Comparison of ENCODE assay signal across 27 cellular contexts in the genomic region with DNA sequence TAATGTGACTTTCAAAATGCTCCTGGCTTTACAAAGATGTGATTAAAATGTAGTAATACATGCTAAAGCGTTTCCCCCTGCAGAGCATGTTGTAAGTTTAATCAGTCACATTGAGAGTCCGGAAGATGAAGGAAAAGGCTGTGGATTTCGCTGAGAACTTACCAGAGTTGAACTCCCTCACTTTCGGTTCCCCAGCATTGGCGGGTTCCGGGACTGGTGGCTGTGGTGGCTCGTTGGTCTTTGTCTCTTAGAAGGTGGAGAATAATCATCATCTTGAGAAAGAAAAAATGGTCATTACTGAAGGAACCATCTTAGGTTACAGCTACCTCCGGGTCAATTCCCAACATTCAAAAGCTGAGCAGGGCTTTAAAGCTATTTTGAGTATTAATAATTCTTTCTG. TPM values are rescaled to one million over a fixed set of nuclear protein-coding genes. Genes with fewer than 3 reads are reported as not detected.
"Had no signal": no experiment of that assay in that cellular context is flagged by ENCODE, and none has a peak within 500 bp of the region (broad histone marks: within the 10 kb centered on the region; RNA-seq: fewer than 3 reads in every experiment).

No MANE protein-coding gene starts in this region.

- H3K27me3 ChIP-seq: colonic mucosa, dorsolateral prefrontal cortex, esophagus squamous epithelium, gastrocnemius medialis, neural progenitor cell, right lobe of liver, tibial artery had no signal

- DNase-seq: activated CD4-positive, alpha-beta memory T cell treated with anti-CD3 and anti-CD28 coated beads for 36 hours; activated CD4-positive, alpha-beta T cell treated with anti-CD3 and anti-CD28 coated beads for 4 hours; activated CD4-positive, CD25-positive, alpha-beta regulatory T cell; activated effector memory CD4-positive, alpha-beta T cell treated with Interleukin-2 at 50 U/mL for 16 hours; activated naive CD4-positive, alpha-beta T cell treated with anti-CD3 and anti-CD28 coated beads, Interleukin-2, amount 10 ng/mL, durations not matched to agents 7 days and 5 days; activated T-cell treated with anti-CD3 and anti-CD28 coated beads, Interleukin-2, amount 50 U/mL, for 48 hours; amygdala; colonic mucosa; dorsolateral prefrontal cortex; endodermal cell; esophagus squamous epithelium; gastrocnemius medialis; hippocampal formation; kidney glomerular epithelial cell; left ventricle myocardium inferior; mammary epithelial cell; naive thymus-derived CD8-positive, alpha-beta T cell; right lobe of liver; stimulated activated CD4-positive, alpha-beta T cell treated with anti-CD3 and anti-CD28 coated beads, Interleukin-1b, Interleukin-23, amount 100 ng/mL, for 48 hours; stimulated activated naive CD8-positive, alpha-beta T cell treated with anti-CD3 and anti-CD28 coated beads, Interleukin-15, amount 100 ng/mL, for 72 hours; tibial artery had no signal

- H3K4me3 ChIP-seq: colonic mucosa, dorsolateral prefrontal cortex, esophagus squamous epithelium, gastrocnemius medialis, left ventricle myocardium inferior, neural progenitor cell, right lobe of liver, skin epidermis, tibial artery had no signal

- H3K4me2 ChIP-seq: neural progenitor cell had no signal

- H2AFZ ChIP-seq: neural progenitor cell had no signal

- H3K9ac ChIP-seq: neural progenitor cell had no signal

- H3K4me1 ChIP-seq: colonic mucosa, esophagus squamous epithelium, gastrocnemius medialis, left ventricle myocardium inferior, neural progenitor cell, right lobe of liver, tibial artery had no signal

- FAIRE-seq: bronchial epithelial cell had no signal

- H3K36me3 ChIP-seq: colonic mucosa, esophagus squamous epithelium, gastrocnemius medialis, left ventricle myocardium inferior, neural progenitor cell, right lobe of liver, tibial artery had no signal

- H3K9me3 ChIP-seq: colonic mucosa, esophagus squamous epithelium, gastrocnemius medialis, left ventricle myocardium inferior, right lobe of liver, tibial artery had no signal

- H3K27ac ChIP-seq: colonic mucosa, dorsolateral prefrontal cortex, esophagus squamous epithelium, gastrocnemius medialis, left ventricle myocardium inferior, neural progenitor cell, right lobe of liver, skin epidermis, tibial artery had no signal

- ATAC-seq: gastrocnemius medialis; naive thymus-derived CD8-positive, alpha-beta T cell; right lobe of liver; stimulated activated effector memory CD8-positive, alpha-beta T cell treated with anti-CD3 and anti-CD28 coated beads, Interleukin-12 subunit alpha, Interleukin-12 subunit beta, amount 100 ng/mL, for 72 hours; stimulated activated naive CD8-positive, alpha-beta T cell treated with anti-CD3 and anti-CD28 coated beads, Interleukin-15, amount 100 ng/mL, for 72 hours had no signal

RNA-seq across cellular contexts. Expression of gene NUPR2, which starts 9.6 kb away (rescaled TPM):
- total RNA-seq: activated CD4-positive, alpha-beta memory T cell treated with anti-CD3 and anti-CD28 coated beads for 36 hours; bronchial epithelial cell; endodermal cell; esophagus squamous epithelium; gastrocnemius medialis; left ventricle myocardium inferior; mesothelial cell of epicardium; naive thymus-derived CD8-positive, alpha-beta T cell; omental fat pad; right lobe of liver had no signal
- polyA plus RNA-seq: mammary epithelial cell had no signal
